15 cellular contexts compared by ENCODE assay signal in the genomic region with DNA sequence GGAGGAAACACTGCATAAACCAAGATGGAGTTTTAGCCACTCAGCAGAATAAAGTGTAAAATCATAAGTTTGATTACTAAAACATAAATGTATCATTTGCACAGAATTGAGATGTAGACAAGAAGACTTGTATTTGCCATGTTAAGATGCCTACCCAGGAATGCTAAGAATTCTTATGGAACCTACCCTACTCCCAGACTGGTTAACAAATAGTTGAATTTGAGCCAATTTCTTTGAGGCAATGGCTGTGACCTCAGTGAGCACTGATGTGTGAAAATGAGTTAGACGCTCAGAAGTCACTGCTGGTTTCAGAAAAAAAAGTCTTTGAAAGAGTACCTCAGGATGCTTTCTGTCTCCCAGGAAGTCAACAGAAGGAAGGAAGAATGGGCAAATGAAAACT.
DNase-seq lines count a peak whose midpoint lies in the region; ATAC-seq and TF ChIP-seq lines count a peak whose summit lies in the region.
"Had no signal": no experiment of that assay in that cellular context is flagged by ENCODE, and none has a peak within 500 bp of the region (broad histone marks: within the 10 kb centered on the region; RNA-seq: fewer than 3 reads in every experiment).

No MANE protein-coding gene starts in this region.

- H3K36me3 ChIP-seq in A673 (ENCODE audit: insufficient read depth, low read length, poor library complexity, severe bottlenecking) = no peaks in the 10 kb centered on the region
- H3K36me3 ChIP-seq in OCI-LY7 (ENCODE audit: insufficient read depth, low read length) = no peaks in the 10 kb centered on the region
- H3K36me3 ChIP-seq: BE2C, HAP-1 had no signal

- H3K4me1 ChIP-seq in A673 (ENCODE audit: insufficient read depth, low read length, poor library complexity, severe bottlenecking) = peaks cover 12% of the 10 kb centered on the region
- no peaks in the 10 kb centered on the region for H3K4me1 ChIP-seq in OCI-LY7 (ENCODE audit: insufficient read depth, low read length, poor library complexity, severe bottlenecking)
- H3K4me1 ChIP-seq: BE2C, HAP-1 had no signal

- CTCF ChIA-PET in A673 (lab: Charles Lee) = no interaction called here
- CTCF ChIA-PET in OCI-LY7 (lab: Charles Lee; ENCODE audit: unreplicated experiment) = interaction anchor here (1.2 kb wide), 1 partner anchor 17 kb away, joined by 3 read pairs; no protein-coding TSS in a partner anchor

- POLR2A ChIA-PET in A673 (lab: Charles Lee; ENCODE audit: low non-redundant PET) = interaction anchor here (0.7 kb wide), 1 partner anchor 51 kb away, joined by 3 read pairs; no protein-coding TSS in a partner anchor
- POLR2A ChIA-PET in OCI-LY7 (lab: Charles Lee) = no interaction called here

- H3K27ac ChIP-seq in A673 (ENCODE audit: low read depth, low read length, poor library complexity, severe bottlenecking) (no peak overlapping the region), OCI-LY7 (ENCODE audit: low read depth, low read length, poor library complexity, severe bottlenecking) (no peak overlapping the region)

- intact Hi-C loops in A673 (cut with micrococcal nuclease; ENCODE audit: unreplicated experiment) (no loop called here), OCI-LY7 (cut with micrococcal nuclease; ENCODE audit: unreplicated experiment) (no loop called here), Right ventricle myocardium inferior (cut with DNase I) (no loop called here)

- H3K9me2 ChIP-seq in OCI-LY7 (ENCODE audit: insufficient read depth, low read length) = no peaks in the 10 kb centered on the region

- no peaks in the 10 kb centered on the region for H3K27me3 ChIP-seq in A673 (replicated peaks; ENCODE audit: insufficient read depth, low read depth, low read length, poor library complexity)

- H2AFZ ChIP-seq in OCI-LY7 (ENCODE audit: low read length) = no peak overlapping the region

- H3K4me3 ChIP-seq in A673 (ENCODE audit: low read depth, low read length, poor library complexity, severe bottlenecking) = no peak overlapping the region
- H3K4me3 ChIP-seq in OCI-LY7 (ENCODE audit: low read depth, low read length, poor library complexity, severe bottlenecking) = no peak overlapping the region
- H3K4me3 ChIP-seq: HAP-1 had no signal

- TF ChIP-seq CTCF in A673 (conservative IDR thresholded peaks at IDR 0.05; ENCODE audit: low read depth, low read length) = no peak
- no peak for TF ChIP-seq CTCF in OCI-LY7 (conservative IDR thresholded peaks at IDR 0.05; ENCODE audit: low read length)

- no peaks in the 10 kb centered on the region for H3K9me3 ChIP-seq in A673 (ENCODE audit: low read depth, low read length, poor library complexity, severe bottlenecking)
- H3K9me3 ChIP-seq in OCI-LY7 (ENCODE audit: low read length) = no peaks in the 10 kb centered on the region
- H3K9me3 ChIP-seq: BE2C, HAP-1 had no signal

- peak; percentile 80 for DNase-seq in A673 (ENCODE audit: low spot score)
- peak; percentile 63 for DNase-seq in HS-27A (ENCODE audit: low read depth)
- peak; percentile 80 for DNase-seq in amniotic epithelial cell (ENCODE audit: low read depth)
- peak; percentile 95 for DNase-seq in glomerular visceral epithelial cell (ENCODE audit: extremely low spot score)
- DNase-seq in OCI-LY7 (ENCODE audit: low spot score) = no peak
- DNase-seq in Right ventricle myocardium inferior (ENCODE audit: missing footprints) = no peak
- DNase-seq: activated T-cell treated with anti-CD3 and anti-CD28 coated beads, Interleukin-2, amount 50 U/mL, for 1 hour; BE2C; hippocampal formation; NCI-H1092 treated with DMSO at 0.1 percent for 48 hours; NK-92 treated with Interleukin-12 subunit alpha and Interleukin-12 subunit beta, amount 100 ng/mL, for 24 hours; T1000 had no signal

- no peaks in the 10 kb centered on the region for H3K79me2 ChIP-seq in OCI-LY7 (ENCODE audit: insufficient read depth, low read depth, low read length)

- H3K4me2 ChIP-seq in OCI-LY7 (ENCODE audit: low read length) = no peak overlapping the region

- H4K20me1 ChIP-seq in OCI-LY7 (ENCODE audit: insufficient read depth, low read length) = no peaks in the 10 kb centered on the region

- ATAC-seq in Right ventricle myocardium inferior = no peak
- no peak for ATAC-seq in HG03039 (IDR thresholded peaks at IDR 0.05; ENCODE audit: unreplicated experiment)
- ATAC-seq in HG02981 (IDR thresholded peaks at IDR 0.05; ENCODE audit: unreplicated experiment) = no peak

- BruUV-seq in A673 (replicated peaks; lab: Mats Ljungman, UMichigan) (no TSS peak), OCI-LY7 (replicated peaks; lab: Mats Ljungman, UMichigan) (no TSS peak)

Comparison
In these comparisons a context has a peak if more than half of its experiments do, and no peak if none do; other contexts are left out.
1. DNase-seq: peak in A673 (single experiment), HS-27A (single experiment), amniotic epithelial cell (single experiment) and glomerular visceral epithelial cell (single experiment); none in OCI-LY7 (single experiment) and Right ventricle myocardium inferior (single experiment).